Comparison of ENCODE assay signal across 8 cellular contexts in the genomic region with DNA sequence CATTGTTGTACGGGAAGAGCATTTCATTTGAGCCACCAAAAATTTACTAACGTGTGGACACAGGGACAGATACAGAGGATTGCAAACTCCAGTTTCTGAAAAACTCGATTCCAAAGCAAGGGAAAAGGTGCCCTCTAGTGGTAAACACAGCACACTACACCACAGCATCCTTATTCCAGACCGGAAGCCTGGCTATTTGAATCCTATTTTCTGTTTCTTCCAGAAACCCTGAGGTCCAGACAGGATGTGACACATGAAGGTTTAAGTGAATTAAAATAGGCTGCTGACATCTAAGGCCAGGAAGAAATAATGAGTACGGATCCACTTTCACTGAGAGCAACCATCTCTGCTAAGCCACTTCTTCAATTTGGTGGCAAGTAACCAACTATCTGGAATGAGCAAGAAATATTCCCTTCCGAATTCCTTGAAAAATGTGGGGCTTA.
DNase-seq lines count a peak whose midpoint lies in the region; ATAC-seq and TF ChIP-seq lines count a peak whose summit lies in the region.

No MANE protein-coding gene starts in this region.

- DNase-seq in AG08395 (ENCODE audit: low spot score) (peak; percentile 84), NCI-H1105 (lab: John Stamatoyannopoulos, UW) (peak; percentile 60), T follicular helper cell (ENCODE audit: low read depth) (peak; percentile 22), kidney tubule cell (ENCODE audit: low spot score) (peak; percentile 86)
- DNase-seq in central memory CD8-positive, alpha-beta T cell (ENCODE audit: low spot score in 2 of 2), result peak in 1 of 2 donors; percentile 32
- DNase-seq in stimulated activated CD4-positive, alpha-beta T cell treated with anti-CD3 and anti-CD28 coated beads, Interleukin-2, amount 100 ng/mL, for 48 hours, result peak; percentile 32 to 34

- ATAC-seq in central memory CD8-positive, alpha-beta T cell (replicated peaks; ENCODE audit: extremely low read depth, poor library complexity, severe bottlenecking), result peak; percentile 28
- ATAC-seq in HG03175 (IDR thresholded peaks at IDR 0.05; ENCODE audit: unreplicated experiment), result no peak

- H3K4me1 Mint-ChIP-seq in central memory CD8-positive, alpha-beta T cell, result peaks cover 5% of the 10 kb centered on the region

- no peaks in the 10 kb centered on the region for H3K9me3 Mint-ChIP-seq in central memory CD8-positive, alpha-beta T cell

- H3K27me3 Mint-ChIP-seq in central memory CD8-positive, alpha-beta T cell, result peaks cover 31% of the 10 kb centered on the region

- TF ChIP-seq CTCF in GM12872 (IDR thresholded peaks at IDR 0.05; ENCODE audit: insufficient read depth, low read depth, low read length), result peak; percentile 94

- H3K36me3 Mint-ChIP-seq in central memory CD8-positive, alpha-beta T cell (ENCODE audit: insufficient read depth), result no peaks in the 10 kb centered on the region

- H3K4me3 Mint-ChIP-seq in central memory CD8-positive, alpha-beta T cell, result no peak overlapping the region

- H3K27ac Mint-ChIP-seq in central memory CD8-positive, alpha-beta T cell (ENCODE audit: low read depth), result no peak overlapping the region
